24 cellular contexts compared by ENCODE assay signal in the genomic region with DNA sequence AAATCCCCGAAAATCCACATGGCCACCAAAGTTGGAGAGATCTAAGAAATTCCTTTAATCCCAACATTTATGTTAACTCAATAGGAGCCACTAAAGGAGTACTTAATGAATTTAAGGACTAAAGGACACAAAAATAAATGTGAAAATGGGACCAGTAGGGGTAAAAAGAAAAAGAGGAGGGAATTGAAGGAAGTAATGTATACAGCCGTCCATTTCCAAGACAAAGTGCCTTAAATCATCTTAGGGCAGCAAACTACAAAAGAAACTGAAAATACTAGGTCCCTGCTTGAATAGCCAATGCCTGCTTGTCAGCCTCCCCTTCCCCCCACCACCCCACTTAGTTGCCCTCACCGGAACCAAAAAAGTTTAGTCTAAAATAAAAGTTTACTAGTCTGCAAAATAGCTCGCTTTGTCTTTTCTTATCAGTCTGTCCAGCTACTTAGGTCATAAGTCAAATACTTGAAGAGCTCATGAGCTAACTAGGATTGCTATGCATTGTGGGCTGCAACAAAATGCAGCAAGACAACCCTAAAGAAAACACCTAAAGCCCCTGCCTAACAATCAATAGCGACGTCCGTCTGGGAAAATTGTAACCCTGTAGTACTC.
"Had no signal": no experiment of that assay in that cellular context is flagged by ENCODE, and none has a peak within 500 bp of the region (broad histone marks: within the 10 kb centered on the region; RNA-seq: fewer than 3 reads in every experiment).

No MANE protein-coding gene starts in this region.

- H3K4me1 ChIP-seq: body of pancreas had no signal

- H3K27me3 Mint-ChIP-seq: activated CD8-positive, alpha-beta T cell treated with anti-CD3 and anti-CD28 coated beads for 36 hours; activated naive CD8-positive, alpha-beta T cell treated with anti-CD3 and anti-CD28 coated beads for 36 hours had no signal

- H3K36me3 Mint-ChIP-seq: activated naive CD4-positive, alpha-beta T cell treated with anti-CD3 and anti-CD28 coated beads, Interleukin-2, amount 10 ng/mL, durations not matched to agents 7 days and 5 days; activated naive CD8-positive, alpha-beta T cell treated with anti-CD3 and anti-CD28 coated beads for 36 hours had no signal

- H3K27ac ChIP-seq: body of pancreas had no signal

- FAIRE-seq: bronchial epithelial cell had no signal

- H3K4me3 ChIP-seq: body of pancreas had no signal

- H3K27me3 ChIP-seq: body of pancreas had no signal

- H3K9me3 Mint-ChIP-seq: activated CD8-positive, alpha-beta T cell treated with anti-CD3 and anti-CD28 coated beads for 36 hours; activated naive CD4-positive, alpha-beta T cell treated with anti-CD3 and anti-CD28 coated beads, Interleukin-2, amount 10 ng/mL, durations not matched to agents 7 days and 5 days; activated naive CD8-positive, alpha-beta T cell treated with anti-CD3 and anti-CD28 coated beads for 36 hours; activated T-cell treated with anti-CD3 and anti-CD28 coated beads, Interleukin-2, amount 50 U/mL, for 72 hours; activated T-helper 2 cell treated with anti-CD3 and anti-CD28 coated beads, Interferon-gamma antibody, Interleukin-2, Interleukin-4, amounts not matched to agents 10 μg/mL and 5 μg/mL and 100 μg/mL, durations not matched to agents 14 hours and 24 hours and 36 hours; T-helper 2 cell treated with Interferon-gamma antibody and Interleukin-4, amounts not matched to agents 5 μg/mL and 100 μg/mL, for 36 hours had no signal

- H3K4me1 Mint-ChIP-seq: activated naive CD4-positive, alpha-beta T cell treated with anti-CD3 and anti-CD28 coated beads, Interleukin-2, amount 10 ng/mL, durations not matched to agents 7 days and 5 days; activated naive CD8-positive, alpha-beta T cell treated with anti-CD3 and anti-CD28 coated beads for 36 hours had no signal

- H3K27ac Mint-ChIP-seq: activated CD8-positive, alpha-beta T cell treated with anti-CD3 and anti-CD28 coated beads for 36 hours; activated naive CD4-positive, alpha-beta T cell treated with anti-CD3 and anti-CD28 coated beads, Interleukin-2, amount 10 ng/mL, durations not matched to agents 7 days and 5 days; activated naive CD8-positive, alpha-beta T cell treated with anti-CD3 and anti-CD28 coated beads for 36 hours; activated T-cell treated with anti-CD3 and anti-CD28 coated beads, Interleukin-2, amount 50 U/mL, for 72 hours; activated T-helper 2 cell treated with anti-CD3 and anti-CD28 coated beads, Interferon-gamma antibody, Interleukin-2, Interleukin-4, amounts not matched to agents 10 μg/mL and 5 μg/mL and 100 μg/mL, durations not matched to agents 14 hours and 24 hours and 36 hours; T-helper 2 cell treated with Interferon-gamma antibody and Interleukin-4, amounts not matched to agents 5 μg/mL and 100 μg/mL, for 36 hours had no signal

- DNase-seq: activated CD4-positive, alpha-beta T cell treated with anti-CD3 and anti-CD28 coated beads for 4 hours; activated CD8-positive, alpha-beta memory T cell treated with anti-CD3 and anti-CD28 coated beads, Interleukin-2, amount 50 U/mL, for 4 hours; activated CD8-positive, alpha-beta T cell treated with anti-CD3 and anti-CD28 coated beads for 36 hours; activated gamma-delta T cell treated with Interleukin-2 at 50 U/mL for 16 hours; activated naive CD4-positive, alpha-beta T cell treated with anti-CD3 and anti-CD28 coated beads, Interleukin-2, amount 10 ng/mL, durations not matched to agents 7 days and 5 days; activated naive CD8-positive, alpha-beta T cell treated with anti-CD3 and anti-CD28 coated beads for 36 hours; activated T-cell treated with anti-CD3 and anti-CD28 coated beads, Interleukin-2, amount 50 U/mL, for 72 hours; aorta; body of pancreas; Kasumi-1; KBM-7; NCI-H1048; NCI-H146; NCI-H187 treated with DMSO at 0.1 percent for 48 hours; NCI-H2171; NCI-H2227 treated with DMSO at 0.1 percent for 48 hours; NCI-H446 treated with DMSO at 0.1 percent for 48 hours; NCI-H526; NCI-H82; RPMI8226; SW 1271 had no signal

- H3K4me3 Mint-ChIP-seq: activated CD8-positive, alpha-beta T cell treated with anti-CD3 and anti-CD28 coated beads for 36 hours; activated naive CD4-positive, alpha-beta T cell treated with anti-CD3 and anti-CD28 coated beads, Interleukin-2, amount 10 ng/mL, durations not matched to agents 7 days and 5 days; activated naive CD8-positive, alpha-beta T cell treated with anti-CD3 and anti-CD28 coated beads for 36 hours; activated T-cell treated with anti-CD3 and anti-CD28 coated beads, Interleukin-2, amount 50 U/mL, for 72 hours; T-helper 2 cell treated with Interferon-gamma antibody and Interleukin-4, amounts not matched to agents 5 μg/mL and 100 μg/mL, for 36 hours had no signal

- H3K9me3 ChIP-seq: body of pancreas had no signal
